Comparison of ENCODE assay signal across 25 cellular contexts in the genomic region with DNA sequence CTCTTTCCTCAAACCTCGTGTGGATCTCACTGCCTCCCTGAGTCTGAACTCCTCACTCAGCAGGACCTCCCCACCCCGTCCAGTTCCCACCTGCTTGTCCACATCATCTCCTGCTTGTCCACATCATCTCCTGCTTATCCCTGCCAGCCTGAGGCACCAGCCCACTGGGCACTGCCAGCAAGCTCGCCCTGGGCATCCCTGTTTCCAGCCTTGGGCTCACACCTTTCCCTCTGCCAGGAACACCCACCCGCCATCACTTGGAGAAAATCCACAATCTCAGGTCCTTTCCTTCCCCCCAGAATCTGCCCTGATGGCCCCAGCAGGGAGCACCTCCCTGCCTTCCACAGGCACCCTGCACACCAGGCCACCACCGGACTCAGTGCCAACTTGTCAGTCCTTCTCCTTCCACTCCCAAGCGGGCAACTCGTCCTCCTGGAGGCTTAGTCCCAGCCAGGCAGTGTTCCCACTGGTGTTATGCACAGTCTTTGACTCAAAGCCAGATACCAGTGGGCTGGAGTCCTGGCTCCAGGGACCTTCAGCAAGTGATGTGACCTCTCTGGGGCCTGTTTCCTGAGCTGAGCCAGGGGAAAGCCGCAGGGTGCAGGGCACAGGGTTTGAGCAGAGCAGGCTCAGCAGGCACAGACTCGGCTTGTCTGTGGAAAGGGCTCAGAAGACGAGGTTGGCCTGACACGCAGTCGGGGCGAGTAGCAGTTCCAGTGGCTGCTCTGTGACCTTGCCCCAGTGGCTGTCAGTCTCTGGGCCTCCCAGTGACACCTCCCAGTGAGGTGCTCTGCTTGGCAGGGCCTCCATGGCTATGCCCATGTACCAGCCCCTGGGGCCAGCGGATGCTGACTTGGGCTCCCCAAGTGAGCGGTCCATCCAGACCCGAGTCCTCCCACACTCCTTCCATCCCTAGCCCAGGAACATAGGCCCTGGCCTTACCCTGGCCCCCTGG. TPM values are rescaled to one million over a fixed set of nuclear protein-coding genes. Genes with fewer than 3 reads are reported as not detected.
A peak's percentile ranks its signal among the peaks of the same experiment; 100 is the strongest.
DNase-seq lines count a peak whose midpoint lies in the region; ATAC-seq and TF ChIP-seq lines count a peak whose summit lies in the region.
"Had no signal": no experiment of that assay in that cellular context is flagged by ENCODE, and none has a peak within 500 bp of the region (broad histone marks: within the 10 kb centered on the region; RNA-seq: fewer than 3 reads in every experiment).

No MANE protein-coding gene starts in this region.

- H3K27ac Mint-ChIP-seq in chondrocyte (ENCODE audit: unreplicated experiment), result no peak overlapping the region
- H3K27ac Mint-ChIP-seq: natural killer cell; stimulated activated naive CD8-positive, alpha-beta T cell treated with anti-CD3 and anti-CD28 coated beads, Interleukin-15, Interleukin-2, amounts not matched to agents 100 ng/mL and 50 ng/mL, for 24 hours had no signal

- peaks cover 1% of the 10 kb centered on the region for H3K36me3 Mint-ChIP-seq in chondrocyte (ENCODE audit: low read depth)
- H3K36me3 Mint-ChIP-seq: CD8-positive, alpha-beta memory T cell; natural killer cell had no signal

- WGBS in sigmoid colon, 2 donors, result 92% methylated on average over 16 of the region's 16 CpGs

- TF ChIP-seq POLR2A in gastrocnemius medialis (IDR thresholded peaks at IDR 0.05) (no peak), sigmoid colon (IDR thresholded peaks at IDR 0.05) (no peak)

- no peak for TF ChIP-seq EP300 in sigmoid colon (IDR thresholded peaks at IDR 0.05)

- no peak for TF ChIP-seq CTCF in chondrocyte (IDR thresholded peaks at IDR 0.05)
- TF ChIP-seq CTCF in gastrocnemius medialis (IDR thresholded peaks at IDR 0.05 in 4 of 5, conservative IDR thresholded peaks at IDR 0.05 in 1 of 5), result no peak
- TF ChIP-seq CTCF in sigmoid colon (IDR thresholded peaks at IDR 0.05), result no peak

- H3K4me3 ChIP-seq in MG63, result no peak overlapping the region
- no peak overlapping the region for H3K4me3 ChIP-seq in gastrocnemius medialis
- no peak overlapping the region for H3K4me3 ChIP-seq in sigmoid colon
- H3K4me3 ChIP-seq: hepatocyte, skin epidermis, transverse colon had no signal

- H3K4me1 ChIP-seq in gastrocnemius medialis, result peaks cover 10 to 21% of the 10 kb centered on the region in 2 donors
- peaks cover 0 to 5% (median 0%) of the 10 kb centered on the region in 4 donors for H3K4me1 ChIP-seq in sigmoid colon

- no peak overlapping the region for H3K4me3 Mint-ChIP-seq in chondrocyte (ENCODE audit: unreplicated experiment)
- H3K4me3 Mint-ChIP-seq: natural killer cell; stimulated activated naive CD8-positive, alpha-beta T cell treated with anti-CD3 and anti-CD28 coated beads, Interleukin-15, Interleukin-2, amounts not matched to agents 100 ng/mL and 50 ng/mL, for 24 hours had no signal

- no peaks in the 10 kb centered on the region for H3K27me3 Mint-ChIP-seq in chondrocyte (ENCODE audit: low read depth)
- H3K27me3 Mint-ChIP-seq: stimulated activated naive CD8-positive, alpha-beta T cell treated with anti-CD3 and anti-CD28 coated beads, Interleukin-15, Interleukin-2, amounts not matched to agents 100 ng/mL and 50 ng/mL, for 24 hours had no signal

- DNase-seq in MG63 (peak; percentile 51), chondrocyte (ENCODE audit: low spot score) (peak; percentile 75), iPS-NIHi11 (ENCODE audit: low spot score) (peak; percentile 11), gastrocnemius medialis (peak; percentile 29 to 61), NCI-H345 (lab: John Stamatoyannopoulos, UW) (no peak), NCI-H2171 (lab: John Stamatoyannopoulos, UW) (no peak), sigmoid colon (no peak)
- DNase-seq: activated CD4-positive, alpha-beta T cell treated with anti-CD3 and anti-CD28 coated beads for 4 hours; activated effector memory CD4-positive, alpha-beta T cell treated with Interleukin-2 at 50 U/mL for 16 hours; CD8-positive, alpha-beta memory T cell; DMS53; Kasumi-1; mesenchymal stem cell; natural killer cell; NCI-H1092; NCI-H2029; NCI-H510A; stimulated activated CD4-positive, alpha-beta T cell treated with anti-CD3 and anti-CD28 coated beads, Interleukin-2, amount 100 ng/mL, for 24 hours; SW 1271; transverse colon had no signal

- H3K9me3 ChIP-seq in MG63 (no peaks in the 10 kb centered on the region), gastrocnemius medialis (no peaks in the 10 kb centered on the region), sigmoid colon (no peaks in the 10 kb centered on the region)
- H3K9me3 ChIP-seq: transverse colon had no signal

- peak; percentile 63 to 68 for ATAC-seq in gastrocnemius medialis
- ATAC-seq: natural killer cell had no signal

- H3K36me3 ChIP-seq in MG63 (no peaks in the 10 kb centered on the region), gastrocnemius medialis (no peaks in the 10 kb centered on the region), sigmoid colon (no peaks in the 10 kb centered on the region)
- H3K36me3 ChIP-seq: transverse colon had no signal

- no peaks in the 10 kb centered on the region for H3K9me3 Mint-ChIP-seq in chondrocyte (ENCODE audit: low read depth)
- H3K9me3 Mint-ChIP-seq: CD8-positive, alpha-beta memory T cell; natural killer cell; stimulated activated naive CD8-positive, alpha-beta T cell treated with anti-CD3 and anti-CD28 coated beads, Interleukin-15, Interleukin-2, amounts not matched to agents 100 ng/mL and 50 ng/mL, for 24 hours had no signal

- intact Hi-C loops in gastrocnemius medialis (cut with DNase I; ENCODE audit: low total_unique reads) (loop anchor here (10.0 kb wide), 1 partner anchor 458 kb away; no protein-coding TSS in a partner anchor), sigmoid colon (cut with DNase I) (loop anchor here (10.0 kb wide), 1 partner anchor 68 kb away; no protein-coding TSS in a partner anchor)

- in situ Hi-C loops in gastrocnemius medialis (cut with MboI; ENCODE audit: low sequenced_read_pairs in 4 of 4), result loop anchor here in 3 of 4 donors (25.0 kb wide), 1 partner anchor 321 kb away; no protein-coding TSS in a partner anchor

- H3K27me3 ChIP-seq in MG63 (no peaks in the 10 kb centered on the region), gastrocnemius medialis (no peaks in the 10 kb centered on the region), sigmoid colon (no peaks in the 10 kb centered on the region)
- H3K27me3 ChIP-seq: hepatocyte, transverse colon had no signal

- peak overlapping the region in 3 of 4 donors; percentile 23 to 49 (median 30) for H3K27ac ChIP-seq in gastrocnemius medialis
- peak overlapping the region in 1 of 4 donors; percentile 31 for H3K27ac ChIP-seq in sigmoid colon
- H3K27ac ChIP-seq: hepatocyte, skin epidermis, transverse colon had no signal

- H3K4me1 Mint-ChIP-seq in chondrocyte (ENCODE audit: low read depth), result peaks cover 6% of the 10 kb centered on the region
- H3K4me1 Mint-ChIP-seq: CD8-positive, alpha-beta memory T cell; natural killer cell had no signal

RNA-seq across cellular contexts. Expression of a gene that starts 9.5 kb away (rescaled TPM):
- total RNA-seq in MG63 (2014; rRNA removed; shearing (Covaris generic); ENCODE audit: low replicate concordance), result 1.8 TPM in 1 of 2 replicates, not detected in the other
- total RNA-seq in chondrocyte (0.25 to 0.51 TPM (median 0.36 TPM) in 3 replicates), gastrocnemius medialis (not detected), sigmoid colon (not detected)
- polyA plus RNA-seq in sigmoid colon, result 1 to 10 TPM in 2 of 3 donors, not detected in 1; 1.3 to 1.8 TPM
- total RNA-seq: CD8-positive, alpha-beta memory T cell; dermis microvascular lymphatic vessel endothelial cell; natural killer cell had no signal
- polyA plus RNA-seq: CD8-positive, alpha-beta memory T cell; hepatocyte had no signal

RNA-seq across cellular contexts. Expression of a gene that starts 15.6 kb away (rescaled TPM):
- total RNA-seq in MG63 (2014; rRNA removed; shearing (Covaris generic); ENCODE audit: low replicate concordance), result 2.2 and 8.9 TPM in 2 replicates
- total RNA-seq in chondrocyte (0.97 to 2.7 TPM (median 2.1 TPM) in 3 replicates), gastrocnemius medialis (10 to 100 TPM in 1 of 4 donors, 1 to 10 TPM in 3; 5.3 to 12.6 (median 6.1) TPM), sigmoid colon (1 to 10 TPM; 2.7 to 8.4 (median 3.3) TPM)
- polyA plus RNA-seq in sigmoid colon, result 10 to 100 TPM in 1 of 3 donors, 1 to 10 TPM in 2; 2.7 to 10.2 (median 4.2) TPM
- polyA plus RNA-seq: keratinocyte had no signal

RNA-seq across cellular contexts. Expression of a gene that starts 48.0 kb away (rescaled TPM):
- 24.9 and 43.8 TPM in 2 replicates for total RNA-seq in MG63 (2014; rRNA removed; shearing (Covaris generic); ENCODE audit: low replicate concordance)
- total RNA-seq in chondrocyte (46.5 to 64.9 TPM (median 48.1 TPM) in 3 replicates), gastrocnemius medialis (1 to 10 TPM; 3.4 to 7.6 (median 5.1) TPM), sigmoid colon (10 to 100 TPM in 1 of 4 donors, 1 to 10 TPM in 3; 4.4 to 24.6 (median 6.2) TPM)
- polyA plus RNA-seq in sigmoid colon, result 100 to 1,000 TPM; 108 to 229 (median 166) TPM
- polyA plus RNA-seq: CD8-positive, alpha-beta memory T cell had no signal

Comparison
In these comparisons a context has a peak if more than half of its experiments do, and no peak if none do; other contexts are left out.
1. DNase-seq: peak in MG63 (single experiment), chondrocyte (single experiment), iPS-NIHi11 (single experiment) and gastrocnemius medialis (2 of 2); none in NCI-H345 (single experiment), NCI-H2171 (single experiment) and sigmoid colon (single experiment).